14 cellular contexts compared by ENCODE assay signal in genomic region chr4:78650106-78651021, GRCh38.
A peak's percentile ranks its signal among the peaks of the same experiment; 100 is the strongest.
DNase-seq lines count a peak whose midpoint lies in the region; ATAC-seq and TF ChIP-seq lines count a peak whose summit lies in the region.
"Had no signal": no experiment of that assay in that cellular context is flagged by ENCODE, and none has a peak within 500 bp of the region (broad histone marks: within the 10 kb centered on the region; RNA-seq: fewer than 3 reads in every experiment).

No MANE protein-coding gene starts in this region.

- no peak for DNase-seq in CD14-positive monocyte (ENCODE audit: low spot score)
- peak; percentile 63 for DNase-seq in NOMO-1 treated with DMSO at 0.1 percent for 48 hours (lab: John Stamatoyannopoulos, UW; ENCODE audit: unreplicated experiment)
- DNase-seq in stimulated activated CD8-positive, alpha-beta memory T cell treated with anti-CD3 and anti-CD28 coated beads, Interleukin-4, amount 100 ng/mL, for 48 hours, result no peak
- no peak for DNase-seq in neural progenitor cell (ENCODE audit: low spot score)
- no peak for DNase-seq in NCI-H146 (lab: John Stamatoyannopoulos, UW)
- DNase-seq: activated T-cell treated with anti-CD3 and anti-CD28 coated beads, Interleukin-2, amount 50 U/mL, for 72 hours; Calu3; NCI-H446 had no signal

- H3K79me2 ChIP-seq in neural progenitor cell (ENCODE audit: low read depth), result no peaks in the 10 kb centered on the region

- no peaks in the 10 kb centered on the region for H3K9me3 ChIP-seq in mesodermal cell (ENCODE audit: control insufficient read depth, low read length)
- no peaks in the 10 kb centered on the region for H3K9me3 ChIP-seq in neural progenitor cell (ENCODE audit: low read depth)
- H3K9me3 ChIP-seq: right atrium auricular region had no signal

- H3F3A ChIP-seq in neural progenitor cell (ENCODE audit: low read depth), result no peaks in the 10 kb centered on the region

- H2AFZ ChIP-seq in neural progenitor cell (replicated peaks), result no peak overlapping the region
- H2AFZ ChIP-seq: GM23338 had no signal

- peaks cover 77% of the 10 kb centered on the region for H3K4me1 Mint-ChIP-seq in CD14-positive monocyte
- peaks cover 5% of the 10 kb centered on the region for H3K4me1 Mint-ChIP-seq in neural progenitor cell

- H3K4me1 ChIP-seq in mesodermal cell (ENCODE audit: control insufficient read depth, insufficient read depth, low read length, poor library complexity, severe bottlenecking) (peaks cover 51% of the 10 kb centered on the region), neural progenitor cell (no peaks in the 10 kb centered on the region)

- H3K9ac ChIP-seq in neural progenitor cell, result no peak overlapping the region

- H4K20me1 ChIP-seq in neural progenitor cell (ENCODE audit: low read depth), result no peaks in the 10 kb centered on the region

- intact Hi-C loops in CD14-positive monocyte (cut with micrococcal nuclease), result no loop called here

- no peaks in the 10 kb centered on the region for H3K27me3 Mint-ChIP-seq in CD14-positive monocyte (ENCODE audit: low read depth in 3 of 3)
- peaks cover 3% of the 10 kb centered on the region for H3K27me3 Mint-ChIP-seq in neural progenitor cell (ENCODE audit: insufficient read depth, low read depth)

- H3K27ac Mint-ChIP-seq in CD14-positive monocyte, result peak overlapping the region; percentile 70 to 92 (median 87)
- H3K27ac Mint-ChIP-seq in neural progenitor cell, result no peak overlapping the region
- H3K27ac Mint-ChIP-seq: activated T-cell treated with anti-CD3 and anti-CD28 coated beads, Interleukin-2, amount 50 U/mL, for 72 hours; GM23338; T-helper 1 cell treated with Interleukin-12 subunit alpha and Interleukin-12 subunit beta and Interleukin-4 antibody, amounts not matched to agents 30 μg/mL and 1 μg/mL, for 36 hours had no signal

- TF ChIP-seq CTCF in CD14-positive monocyte (IDR thresholded peaks at IDR 0.05), result no peak
- TF ChIP-seq CTCF in neural progenitor cell (IDR thresholded peaks at IDR 0.05), result no peak

- H3K9me3 Mint-ChIP-seq in CD14-positive monocyte (no peaks in the 10 kb centered on the region), neural progenitor cell (no peaks in the 10 kb centered on the region)
- H3K9me3 Mint-ChIP-seq: activated T-cell treated with anti-CD3 and anti-CD28 coated beads, Interleukin-2, amount 50 U/mL, for 72 hours; GM23338; T-helper 1 cell treated with Interleukin-12 subunit alpha and Interleukin-12 subunit beta and Interleukin-4 antibody, amounts not matched to agents 30 μg/mL and 1 μg/mL, for 36 hours had no signal

- no peak overlapping the region for H3K4me3 ChIP-seq in mesodermal cell (ENCODE audit: extremely low read depth, insufficient read depth, low read length, poor library complexity, severe bottlenecking)
- H3K4me3 ChIP-seq in neural progenitor cell, result no peak overlapping the region
- H3K4me3 ChIP-seq: GM23338, right atrium auricular region had no signal

- 85 to 92% methylated on average over 3 of the region's 3 CpGs for WGBS in mesodermal cell (ENCODE audit: insufficient coverage in 2 of 2), 2 experiments

- H3K4me2 ChIP-seq in neural progenitor cell, result no peak overlapping the region
- H3K4me2 ChIP-seq: GM23338 had no signal

- ATAC-seq in GM19452 (IDR thresholded peaks at IDR 0.05; ENCODE audit: unreplicated experiment), result no peak
- ATAC-seq: GM23338 had no signal

- H3K27ac ChIP-seq in cingulate gyrus (ENCODE audit: low read depth, low read length) (peak overlapping the region; percentile 30), mesodermal cell (ENCODE audit: low read depth, low read length, severe bottlenecking) (peak overlapping the region; percentile 63), neural progenitor cell (no peak overlapping the region)

- H3K4me3 Mint-ChIP-seq in CD14-positive monocyte (peak overlapping the region in 1 of 2 donors; percentile 21), neural progenitor cell (no peak overlapping the region)
- H3K4me3 Mint-ChIP-seq: activated T-cell treated with anti-CD3 and anti-CD28 coated beads, Interleukin-2, amount 50 U/mL, for 72 hours; GM23338; T-helper 1 cell treated with Interleukin-12 subunit alpha and Interleukin-12 subunit beta and Interleukin-4 antibody, amounts not matched to agents 30 μg/mL and 1 μg/mL, for 36 hours had no signal

- no peaks in the 10 kb centered on the region for H3K27me3 ChIP-seq in neural progenitor cell
- H3K27me3 ChIP-seq: right atrium auricular region had no signal

- H3K36me3 Mint-ChIP-seq in CD14-positive monocyte, result peaks cover 1 to 4% of the 10 kb centered on the region in 2 donors
- no peaks in the 10 kb centered on the region for H3K36me3 Mint-ChIP-seq in neural progenitor cell

- H3K36me3 ChIP-seq in mesodermal cell (ENCODE audit: control insufficient read depth, insufficient read depth, low read length) (no peaks in the 10 kb centered on the region), neural progenitor cell (no peaks in the 10 kb centered on the region)
- H3K36me3 ChIP-seq: right atrium auricular region had no signal
